27 cellular contexts compared by ENCODE assay signal in genomic region chr2:29749041-29749440, GRCh38.
DNase-seq lines count a peak whose midpoint lies in the region; ATAC-seq, FAIRE-seq and TF ChIP-seq lines count a peak whose summit lies in the region.
"Had no signal": no experiment of that assay in that cellular context is flagged by ENCODE, and none has a peak within 500 bp of the region (broad histone marks: within the 10 kb centered on the region; RNA-seq: fewer than 3 reads in every experiment).

No MANE protein-coding gene starts in this region.

- no peaks in the 10 kb centered on the region for H3K9me3 Mint-ChIP-seq in stimulated activated naive B cell treated with anti-CD40 and anti-IgM and Interleukin-4, amounts not matched to agents 10 μg/mL and 1 μg/mL and 100 μg/mL, for 72 hours
- H3K9me3 Mint-ChIP-seq in neural progenitor cell: no peaks in the 10 kb centered on the region
- H3K9me3 Mint-ChIP-seq: activated T-helper 2 cell treated with anti-CD3 and anti-CD28 coated beads, Interferon-gamma antibody, Interleukin-2, Interleukin-4, amounts not matched to agents 10 μg/mL and 5 μg/mL and 100 μg/mL, durations not matched to agents 14 hours and 24 hours and 36 hours had no signal

- CTCF ChIA-PET in GM12878 (lab: Yijun Ruan, JAX): interaction anchor here (0.7 kb wide), 1 partner anchor 1155 kb away, joined by 4 read pairs; no protein-coding TSS in a partner anchor

- ATAC-seq in GM12878: peak; percentile 8; the same call in 2 of the 3 replicates
- peak; percentile 38 to 49 for ATAC-seq in stimulated activated naive B cell treated with anti-CD40 and anti-IgM and Interleukin-4, amounts not matched to agents 10 μg/mL and 1 μg/mL and 100 μg/mL, for 72 hours (replicated peaks)
- ATAC-seq: right cardiac atrium had no signal

- no peak for TF ChIP-seq CTCF in GM12878 (IDR thresholded peaks at IDR 0.05 in 2 of 3, conservative IDR thresholded peaks at IDR 0.05 in 1 of 3; ENCODE audit: control insufficient read depth in 2 of 3, extremely low read depth in 1 of 3, insufficient read depth in 1 of 3, low read depth in 3 of 3, low read length in 3 of 3)
- TF ChIP-seq CTCF in neural progenitor cell (IDR thresholded peaks at IDR 0.05): no peak

- H3K4me3 ChIP-seq in GM12878 (no peak overlapping the region), neural progenitor cell (no peak overlapping the region)
- H3K4me3 ChIP-seq: adrenal gland, BLaER1, thoracic aorta had no signal

- DNase-seq in NCI-H510A treated with DMSO at 0.1 percent for 48 hours (lab: John Stamatoyannopoulos, UW): peak; percentile 9
- DNase-seq in NCI-H510A (lab: John Stamatoyannopoulos, UW): no peak
- DNase-seq in NCI-H345 (lab: John Stamatoyannopoulos, UW): peak; percentile 24
- DNase-seq in GM12878 (ENCODE audit: low read depth, low spot score): no peak
- DNase-seq in stimulated activated naive B cell treated with anti-CD40 and anti-IgM and Interleukin-4, amounts not matched to agents 10 μg/mL and 1 μg/mL and 100 μg/mL, for 72 hours: no peak
- DNase-seq in NCI-H2107 (lab: John Stamatoyannopoulos, UW): no peak
- no peak for DNase-seq in NCI-H1048 (lab: John Stamatoyannopoulos, UW)
- no peak for DNase-seq in neural progenitor cell (ENCODE audit: low spot score)
- DNase-seq: activated CD4-positive, alpha-beta T cell treated with anti-CD3 and anti-CD28 coated beads for 48 hours; adrenal gland; caudate nucleus; foreskin melanocyte; GOT3; hypothalamus; KG1; kidney glomerular epithelial cell; mesendoderm; naive B cell; NCI-H526; right cardiac atrium; SHP77 had no signal

- RAD21 ChIA-PET in GM12878 (lab: Charles Lee; ENCODE audit: unreplicated experiment): interaction anchor here (0.9 kb wide), 1 partner anchor 24 kb away, joined by 3 read pairs; no protein-coding TSS in a partner anchor

- 7% methylated on average over 1 of the region's 1 CpG for WGBS in GM12878 (ENCODE audit: insufficient coverage, insufficient replicate concordance, low lambda C conversion rate, missing lambda C conversion rate)

- intact Hi-C loops in GM12878 (cut with micrococcal nuclease; ENCODE audit: unreplicated experiment): no loop called here

- no peaks in the 10 kb centered on the region for H3F3A ChIP-seq in neural progenitor cell (ENCODE audit: low read depth)

- H3K4me1 ChIP-seq in GM12878 (ENCODE audit: control insufficient read depth, insufficient read depth, low read length) (peaks cover 7% of the 10 kb centered on the region; the same call in 1 of the 2 replicates), neural progenitor cell (no peaks in the 10 kb centered on the region)
- H3K4me1 ChIP-seq: adrenal gland had no signal

- peaks cover 0 to 2% of the 10 kb centered on the region in 2 donors for H3K4me1 Mint-ChIP-seq in stimulated activated naive B cell treated with anti-CD40 and anti-IgM and Interleukin-4, amounts not matched to agents 10 μg/mL and 1 μg/mL and 100 μg/mL, for 72 hours
- H3K4me1 Mint-ChIP-seq in neural progenitor cell: peaks cover 13% of the 10 kb centered on the region
- H3K4me1 Mint-ChIP-seq: naive B cell had no signal

- BruUV-seq in GM12878 (replicated peaks; lab: Mats Ljungman, UMichigan): no TSS peak

- POLR2A ChIA-PET in GM12878 (lab: Charles Lee): no interaction called here

- TF ChIP-seq RAD21 in GM12878 (IDR thresholded peaks at IDR 0.05; ENCODE audit: insufficient read depth, low read depth, low read length): no peak

- no peak for FAIRE-seq in GM12878 (lab: Jason Lieb, UNC)
- FAIRE-seq: D721Med, GM12892 had no signal

- 0 out of 4 replicates have a peak, but pooled peaks cover 0 to 2% of the 10 kb centered on the region in 2 experiments for H3K27me3 ChIP-seq in GM12878 (replicated peaks in 1 of 2; ENCODE audit: control insufficient read depth in 2 of 2, insufficient read depth in 2 of 2, low read length in 1 of 2)
- H3K27me3 ChIP-seq in neural progenitor cell: no peaks in the 10 kb centered on the region
- H3K27me3 ChIP-seq: adrenal gland, BLaER1 had no signal

- H4K20me1 ChIP-seq in GM12878 (ENCODE audit: control insufficient read depth, insufficient read depth) (no peaks in the 10 kb centered on the region), neural progenitor cell (ENCODE audit: low read depth) (no peaks in the 10 kb centered on the region)
- H4K20me1 ChIP-seq: BLaER1 had no signal

- H3K79me2 ChIP-seq in GM12878 (ENCODE audit: control insufficient read depth, insufficient read depth, low read length) (no peaks in the 10 kb centered on the region), neural progenitor cell (ENCODE audit: low read depth) (no peaks in the 10 kb centered on the region)

- SMC1A ChIA-PET in GM12878 (lab: Charles Lee; ENCODE audit: uncharacterized antibody, unreplicated experiment): interaction anchor here (1.0 kb wide), 2 partner anchors 10 to 25 kb away, joined by 3 read pairs; no protein-coding TSS in a partner anchor

- H3K9me3 ChIP-seq in GM12878 (replicated peaks; ENCODE audit: control insufficient read depth, insufficient read depth, low read length) (no peaks in the 10 kb centered on the region), neural progenitor cell (ENCODE audit: low read depth) (no peaks in the 10 kb centered on the region)
- H3K9me3 ChIP-seq: adrenal gland, BLaER1, thoracic aorta had no signal

- no peak overlapping the region for H3K4me3 Mint-ChIP-seq in stimulated activated naive B cell treated with anti-CD40 and anti-IgM and Interleukin-4, amounts not matched to agents 10 μg/mL and 1 μg/mL and 100 μg/mL, for 72 hours
- H3K4me3 Mint-ChIP-seq in neural progenitor cell: no peak overlapping the region

- H3K27me3 Mint-ChIP-seq in stimulated activated naive B cell treated with anti-CD40 and anti-IgM and Interleukin-4, amounts not matched to agents 10 μg/mL and 1 μg/mL and 100 μg/mL, for 72 hours: peaks cover 4 to 9% of the 10 kb centered on the region in 2 donors
- H3K27me3 Mint-ChIP-seq in neural progenitor cell (ENCODE audit: insufficient read depth, low read depth): peaks cover 5% of the 10 kb centered on the region

- in situ Hi-C loops in GM12878 (cut with MboI): no loop called here

- H2AFZ ChIP-seq in GM12878 (ENCODE audit: control insufficient read depth, low read depth, low read length): no peak overlapping the region
- no peak overlapping the region for H2AFZ ChIP-seq in neural progenitor cell (replicated peaks)

- no peaks in the 10 kb centered on the region for H3K36me3 Mint-ChIP-seq in stimulated activated naive B cell treated with anti-CD40 and anti-IgM and Interleukin-4, amounts not matched to agents 10 μg/mL and 1 μg/mL and 100 μg/mL, for 72 hours
- H3K36me3 Mint-ChIP-seq in neural progenitor cell: no peaks in the 10 kb centered on the region
- H3K36me3 Mint-ChIP-seq: naive B cell had no signal

- H3K4me2 ChIP-seq in GM12878 (ENCODE audit: control insufficient read depth, insufficient read depth) (no peak overlapping the region), neural progenitor cell (no peak overlapping the region)
- H3K4me2 ChIP-seq: BLaER1 had no signal

- no peak overlapping the region for H3K9ac ChIP-seq in GM12878 (ENCODE audit: control insufficient read depth, insufficient read depth, low read length)
- H3K9ac ChIP-seq in neural progenitor cell: no peak overlapping the region
- H3K9ac ChIP-seq: BLaER1 had no signal

- H3K27ac Mint-ChIP-seq in stimulated activated naive B cell treated with anti-CD40 and anti-IgM and Interleukin-4, amounts not matched to agents 10 μg/mL and 1 μg/mL and 100 μg/mL, for 72 hours: no peak overlapping the region
- H3K27ac Mint-ChIP-seq in neural progenitor cell: no peak overlapping the region
- H3K27ac Mint-ChIP-seq: activated T-helper 2 cell treated with anti-CD3 and anti-CD28 coated beads, Interferon-gamma antibody, Interleukin-2, Interleukin-4, amounts not matched to agents 10 μg/mL and 5 μg/mL and 100 μg/mL, durations not matched to agents 14 hours and 24 hours and 36 hours; naive B cell had no signal

- TF ChIP-seq EP300 in GM12878 (IDR thresholded peaks at IDR 0.05; ENCODE audit: borderline replicate concordance in 1 of 2, control insufficient read depth in 1 of 2, low read depth in 2 of 2, low read length in 2 of 2): no peak

- H3K27ac ChIP-seq in GM12878 (ENCODE audit: control insufficient read depth, insufficient read depth) (no peak overlapping the region), neural progenitor cell (no peak overlapping the region)
- H3K27ac ChIP-seq: adrenal gland, BLaER1, epithelial cell of prostate, thoracic aorta had no signal

- no peaks in the 10 kb centered on the region for H3K36me3 ChIP-seq in GM12878 (ENCODE audit: control insufficient read depth in 2 of 2, insufficient read depth in 2 of 2, low read length in 1 of 2)
- no peaks in the 10 kb centered on the region for H3K36me3 ChIP-seq in neural progenitor cell
- H3K36me3 ChIP-seq: adrenal gland, BLaER1, thoracic aorta had no signal

- no peak for TF ChIP-seq POLR2A in GM12878 (IDR thresholded peaks at IDR 0.05; ENCODE audit: low read depth, low read length)

TF ChIP-seq in GM12878, 131 proteins besides CTCF, POLR2A, EP300 and RAD21:
- TF ChIP-seq IRF3 (IDR thresholded peaks at IDR 0.05) (no peak), SIN3A (IDR thresholded peaks at IDR 0.05; ENCODE audit: low read depth, low read length) (no peak), SRF (IDR thresholded peaks at IDR 0.05; ENCODE audit: low read depth in 2 of 2, low read length in 2 of 2) (no peak), ZSCAN29 (IDR thresholded peaks at IDR 0.05) (no peak), IKZF2 (IDR thresholded peaks at IDR 0.05) (peak in 1 of 2 experiments; percentile 22; a peak in 1 of 4 replicates)

Comparison
In these comparisons a context has a peak if more than half of its experiments do, and no peak if none do; other contexts are left out.
1. DNase-seq: peak in NCI-H510A treated with DMSO at 0.1 percent for 48 hours (single experiment) and NCI-H345 (single experiment); none in NCI-H510A (single experiment), GM12878 (single experiment), stimulated activated naive B cell treated with anti-CD40 and anti-IgM and Interleukin-4, amounts not matched to agents 10 μg/mL and 1 μg/mL and 100 μg/mL, for 72 hours (single experiment), NCI-H2107 (single experiment), NCI-H1048 (single experiment) and neural progenitor cell (single experiment).